Comparison of ENCODE assay signal across 1 cellular context in the genomic region with DNA sequence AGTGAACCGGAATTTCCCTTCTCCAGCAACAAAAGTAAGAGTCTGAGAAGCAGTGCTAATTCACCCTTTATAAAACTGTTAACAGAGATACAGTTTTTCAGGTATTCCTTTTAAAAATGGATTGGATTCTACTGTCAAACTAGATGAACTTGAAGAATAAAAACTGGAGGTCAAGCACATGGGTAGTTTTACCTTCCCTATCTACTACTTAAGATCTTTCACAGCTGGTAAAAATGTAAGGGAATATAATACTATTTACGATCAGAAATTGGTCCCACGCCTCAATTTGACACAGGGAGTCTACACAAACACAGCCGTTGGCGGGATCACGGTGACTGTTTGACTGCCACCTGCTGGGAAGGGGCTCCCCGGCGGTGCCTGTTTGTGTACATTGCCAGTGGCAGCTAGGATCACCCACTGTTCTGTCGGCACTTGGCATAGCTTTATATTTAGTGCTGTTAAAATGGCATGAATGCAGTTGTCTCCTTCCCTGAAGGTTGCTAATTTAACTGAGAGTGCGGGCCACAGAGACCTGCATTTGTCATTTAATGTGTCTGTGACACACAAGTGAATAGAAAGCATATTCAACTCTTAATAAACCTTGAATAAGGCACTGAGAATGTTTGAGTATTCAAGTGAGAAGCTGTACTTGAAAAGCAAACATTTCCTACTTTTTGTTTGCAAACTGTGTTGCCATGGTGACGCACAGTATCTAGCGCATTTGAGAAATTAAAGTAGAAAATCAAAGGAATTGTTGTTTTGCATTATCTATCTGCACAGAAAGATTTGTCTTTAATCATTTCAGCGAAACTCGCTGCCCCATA.
TF ChIP-seq lines count a peak whose summit lies in the region.

No MANE protein-coding gene starts in this region.

TF ChIP-seq in HCT116, 20 proteins besides CTCF, POLR2A, EP300 and RAD21 (continued from another document):
- TF ChIP-seq, protein P1, sequence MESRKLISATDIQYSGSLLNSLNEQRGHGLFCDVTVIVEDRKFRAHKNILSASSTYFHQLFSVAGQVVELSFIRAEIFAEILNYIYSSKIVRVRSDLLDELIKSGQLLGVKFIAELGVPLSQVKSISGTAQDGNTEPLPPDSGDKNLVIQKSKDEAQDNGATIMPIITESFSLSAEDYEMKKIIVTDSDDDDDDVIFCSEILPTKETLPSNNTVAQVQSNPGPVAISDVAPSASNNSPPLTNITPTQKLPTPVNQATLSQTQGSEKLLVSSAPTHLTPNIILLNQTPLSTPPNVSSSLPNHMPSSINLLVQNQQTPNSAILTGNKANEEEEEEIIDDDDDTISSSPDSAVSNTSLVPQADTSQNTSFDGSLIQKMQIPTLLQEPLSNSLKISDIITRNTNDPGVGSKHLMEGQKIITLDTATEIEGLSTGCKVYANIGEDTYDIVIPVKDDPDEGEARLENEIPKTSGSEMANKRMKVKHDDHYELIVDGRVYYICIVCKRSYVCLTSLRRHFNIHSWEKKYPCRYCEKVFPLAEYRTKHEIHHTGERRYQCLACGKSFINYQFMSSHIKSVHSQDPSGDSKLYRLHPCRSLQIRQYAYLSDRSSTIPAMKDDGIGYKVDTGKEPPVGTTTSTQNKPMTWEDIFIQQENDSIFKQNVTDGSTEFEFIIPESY (IDR thresholded peaks at IDR 0.05; ENCODE audit: extremely low read depth, insufficient replicate concordance, low read length) = no peak
- TF ChIP-seq, protein P2, sequence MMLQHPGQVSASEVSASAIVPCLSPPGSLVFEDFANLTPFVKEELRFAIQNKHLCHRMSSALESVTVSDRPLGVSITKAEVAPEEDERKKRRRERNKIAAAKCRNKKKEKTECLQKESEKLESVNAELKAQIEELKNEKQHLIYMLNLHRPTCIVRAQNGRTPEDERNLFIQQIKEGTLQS (IDR thresholded peaks at IDR 0.05) = no peak
- TF ChIP-seq TCF7L2 (IDR thresholded peaks at IDR 0.05; ENCODE audit: borderline replicate concordance, extremely low read depth, insufficient read depth, insufficient read length) = no peak
- no peak for TF ChIP-seq SP1 (IDR thresholded peaks at IDR 0.05; ENCODE audit: low read depth)
